ENCODE assay signal across 9 cellular contexts in genomic region chr9:101458955-101459631, GRCh38. TPM values are rescaled to one million over a fixed set of nuclear protein-coding genes. Genes with fewer than 3 reads are reported as not detected.
DNase-seq lines count a peak whose midpoint lies in the region; ATAC-seq, FAIRE-seq and TF ChIP-seq lines count a peak whose summit lies in the region.
"Had no signal": no experiment of that assay in that cellular context is flagged by ENCODE, and none has a peak within 500 bp of the region (broad histone marks: within the 10 kb centered on the region; RNA-seq: fewer than 3 reads in every experiment).

No MANE protein-coding gene starts in this region.

- peak; percentile 85 for TF ChIP-seq RAD21 in HCT116 (IDR thresholded peaks at IDR 0.05; ENCODE audit: low read depth)

- 43 to 45% methylated on average over 9 of the region's 9 CpGs for WGBS in tibial nerve, 2 donors

- H3K4me2 ChIP-seq in HCT116 (ENCODE audit: low read length) (peak overlapping the region; percentile 5; the same call in 1 of the 2 replicates), PC-3 (ENCODE audit: low read length) (no peak overlapping the region)

- no TSS peak for BruUV-seq in HCT116 (replicated peaks; lab: Mats Ljungman, UMichigan)
- BruUV-seq in PC-3 (replicated peaks; lab: Mats Ljungman, UMichigan) = no TSS peak

- H3K9me2 ChIP-seq in HCT116 (ENCODE audit: insufficient read depth) (no peaks in the 10 kb centered on the region), PC-3 (replicated peaks; ENCODE audit: low read length) (no peaks in the 10 kb centered on the region)

- no peak overlapping the region for H3K4me3 ChIP-seq in GM06990 (replicated peaks; ENCODE audit: low read depth, low read length)
- no peak overlapping the region for H3K4me3 ChIP-seq in HCT116 (replicated peaks in 1 of 2; ENCODE audit: low read depth in 1 of 2, low read length in 2 of 2)
- H3K4me3 ChIP-seq in LNCaP clone FGC (ENCODE audit: low read depth, low read length) = no peak overlapping the region
- no peak overlapping the region for H3K4me3 ChIP-seq in PC-3 (ENCODE audit: low read length)
- no peak overlapping the region for H3K4me3 ChIP-seq in tibial nerve

- H3K4me1 ChIP-seq in HCT116 (ENCODE audit: control insufficient read depth in 1 of 2, insufficient read depth in 2 of 2, low read length in 2 of 2) (peaks cover 11 to 23% of the 10 kb centered on the region in 2 experiments; a peak in 3 of 4 replicates), PC-3 (ENCODE audit: insufficient read depth, low read length) (no peaks in the 10 kb centered on the region), tibial nerve (no peaks in the 10 kb centered on the region)

- no peak for TF ChIP-seq POLR2A in HCT116 (IDR thresholded peaks at IDR 0.05; ENCODE audit: borderline replicate concordance, extremely low read depth, insufficient read depth, insufficient read length)
- TF ChIP-seq POLR2A in tibial nerve (IDR thresholded peaks at IDR 0.05) = no peak

- no peaks in the 10 kb centered on the region for H3K27me3 ChIP-seq in GM06990 (replicated peaks; ENCODE audit: control insufficient read depth, insufficient read depth, low read length)
- no peaks in the 10 kb centered on the region for H3K27me3 ChIP-seq in HCT116 (ENCODE audit: insufficient read depth, low read length)
- no peaks in the 10 kb centered on the region for H3K27me3 ChIP-seq in PC-3 (ENCODE audit: low read length)
- H3K27me3 ChIP-seq in tibial nerve = no peaks in the 10 kb centered on the region

- FAIRE-seq in A204.1 (lab: Jason Lieb, UNC) = peak; percentile 90

- peak; percentile 73 for TF ChIP-seq CTCF in GM06990 (IDR thresholded peaks at IDR 0.05; ENCODE audit: insufficient read depth, low read length, poor library complexity, severe bottlenecking)
- TF ChIP-seq CTCF in HCT116 (IDR thresholded peaks at IDR 0.05 in 2 of 3, conservative IDR thresholded peaks at IDR 0.05 in 1 of 3; ENCODE audit: borderline replicate concordance in 1 of 3, insufficient read depth in 1 of 3, low read depth in 2 of 3, low read length in 2 of 3) = peak; percentile 72 to 93 (median 79)
- peak; percentile 79 for TF ChIP-seq CTCF in LNCaP clone FGC (IDR thresholded peaks at IDR 0.05; ENCODE audit: control insufficient read depth, extremely low read depth, insufficient read depth)
- peak; percentile 72 for TF ChIP-seq CTCF in PC-3 (conservative IDR thresholded peaks at IDR 0.05; ENCODE audit: low read depth, low read length)
- TF ChIP-seq CTCF in tibial nerve (IDR thresholded peaks at IDR 0.05) = peak; percentile 41 to 69 (median 67)

- H3K27ac ChIP-seq in HCT116 (ENCODE audit: low read depth, low read length) (no peak overlapping the region), PC-3 (ENCODE audit: low read length) (no peak overlapping the region), tibial nerve (no peak overlapping the region)

- H3K36me3 ChIP-seq in GM06990 (ENCODE audit: control insufficient read depth, insufficient read depth, low read length) = no peaks in the 10 kb centered on the region
- no peaks in the 10 kb centered on the region for H3K36me3 ChIP-seq in HCT116 (ENCODE audit: control insufficient read depth in 1 of 2, insufficient read depth in 2 of 2, low read length in 2 of 2)
- no peaks in the 10 kb centered on the region for H3K36me3 ChIP-seq in PC-3 (ENCODE audit: low read depth, low read length)
- H3K36me3 ChIP-seq in tibial nerve = no peaks in the 10 kb centered on the region

- no peak for TF ChIP-seq EP300 in tibial nerve (IDR thresholded peaks at IDR 0.05)

- POLR2A ChIA-PET in HCT116 (lab: Charles Lee) (interaction anchor here (1.0 to 1.2 kb wide), 2 partner anchors 28 to 71 kb away, joined by 3 to 8 read pairs; a partner anchor contains a TSS), PC-3 (lab: Charles Lee; ENCODE audit: unreplicated experiment) (no interaction called here)

- ATAC-seq in HCT116 (peak; percentile 97), PC-3 (peak; percentile 89)

- CTCF ChIA-PET in HCT116 (lab: Charles Lee) (interaction anchor here (0.7 to 2.0 kb wide), 14 partner anchors 10 to 113 kb away, joined by 3 to 52 read pairs (median 4); partner anchors contain the start of genes MRPL50, RNF20 and ZNF189), PC-3 (lab: Charles Lee) (interaction anchor here (0.9 to 1.2 kb wide), 5 partner anchors 10 to 861 kb away, joined by 3 to 14 read pairs (median 11); partner anchors contain the start of gene RNF20)

- H3K79me2 ChIP-seq in HCT116 (ENCODE audit: insufficient read depth, low read length) = no peaks in the 10 kb centered on the region
- H3K79me2 ChIP-seq in PC-3 (ENCODE audit: low read length) = no peaks in the 10 kb centered on the region

- DNase-seq in GM06990 (ENCODE audit: extremely low read depth, insufficient read length) (peak; percentile 31), HCT116 (ENCODE audit: low read depth, low spot score) (peak; percentile 79), LNCaP clone FGC (ENCODE audit: low read depth) (peak; percentile 30), PC-3 (peak; percentile 71), cerebellum (ENCODE audit: low spot score) (peak; percentile 83), left kidney (ENCODE audit: low read depth, low spot score) (peak; percentile 88), tibial nerve (ENCODE audit: low spot score in 2 of 2) (peak in 1 of 2 donors; percentile 24)

- H3K9me3 ChIP-seq in HCT116 (ENCODE audit: control insufficient read depth in 1 of 2, insufficient read depth in 1 of 2, low read depth in 1 of 2, low read length in 2 of 2) = no peaks in the 10 kb centered on the region
- H3K9me3 ChIP-seq in PC-3 (ENCODE audit: low read length) = no peaks in the 10 kb centered on the region
- H3K9me3 ChIP-seq in tibial nerve = no peaks in the 10 kb centered on the region

- RAD21 ChIA-PET in HCT116 (lab: Charles Lee; ENCODE audit: low non-redundant PET in 1 of 2, low total read pairs in 2 of 2, uncharacterized antibody in 2 of 2, unreplicated experiment in 2 of 2) = interaction anchor here (0.8 to 1.6 kb wide), 12 partner anchors 10 to 108 kb away, joined by 3 to 8 read pairs (median 3); partner anchors contain the start of gene RNF20 (in 1 of the 2)

- H3K9ac ChIP-seq in HCT116 (ENCODE audit: low read length) (no peak overlapping the region), PC-3 (ENCODE audit: low read length) (no peak overlapping the region)

- H4K20me1 ChIP-seq in HCT116 (ENCODE audit: insufficient read depth) (no peaks in the 10 kb centered on the region), PC-3 (ENCODE audit: low read length) (no peaks in the 10 kb centered on the region)

- intact Hi-C loops in HCT116 (cut with micrococcal nuclease) (loop anchor here (1.0 kb wide), 3 partner anchors 71 to 107 kb away; no protein-coding TSS in a partner anchor), PC-3 (cut with micrococcal nuclease) (loop anchor here (1.0 kb wide), 2 partner anchors 71 to 108 kb away; no protein-coding TSS in a partner anchor)

- H3F3A ChIP-seq in PC-3 (ENCODE audit: low read length, unreplicated experiment) = no peaks in the 10 kb centered on the region

- H2AFZ ChIP-seq in HCT116 (ENCODE audit: low read depth, low read length, poor library complexity, severe bottlenecking) (peak overlapping the region; percentile 49), PC-3 (ENCODE audit: low read length) (no peak overlapping the region)

TF ChIP-seq in HCT116, 20 proteins besides CTCF, POLR2A, EP300 and RAD21:
- TF ChIP-seq ZFX (IDR thresholded peaks at IDR 0.05) = no peak
- TF ChIP-seq POLR2AphosphoS5 (IDR thresholded peaks at IDR 0.05; ENCODE audit: low read depth, low read length) = no peak
- no peak for TF ChIP-seq EGR1 (IDR thresholded peaks at IDR 0.05; ENCODE audit: low read depth)
- TF ChIP-seq, protein P1, sequence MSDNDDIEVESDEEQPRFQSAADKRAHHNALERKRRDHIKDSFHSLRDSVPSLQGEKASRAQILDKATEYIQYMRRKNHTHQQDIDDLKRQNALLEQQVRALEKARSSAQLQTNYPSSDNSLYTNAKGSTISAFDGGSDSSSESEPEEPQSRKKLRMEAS (IDR thresholded peaks at IDR 0.05) = peak; percentile 62
- 0 out of 2 replicates have a peak, but pooled peaks have one; percentile 36 for TF ChIP-seq CBX3 (IDR thresholded peaks at IDR 0.05; ENCODE audit: low read depth)
TF ChIP-seq in HCT116: peak in this region for 2.

RNA-seq across cellular contexts. Expression of gene ALDOB, which starts 23.5 kb away (rescaled TPM):
- total RNA-seq in HCT116 (2021; ENCODE audit: unreplicated experiment) = 1.2 TPM
- polyA plus RNA-seq in HCT116 (2012) = 0.04 TPM in 1 of 2 replicates, not detected in the other
- not detected in 2 replicates for total RNA-seq in PC-3 (2014; rRNA removed)
- total RNA-seq in cerebellum = 0.54 TPM
- total RNA-seq in tibial nerve = not detected
- total RNA-seq: natural killer cell treated with Interleukin-12 subunit alpha and Interleukin-12 subunit beta and Interleukin-15 and Interleukin-18, amount 100 ng/mL, for 72 hours had no signal
